ENCODE assay signal across 1 cellular context in the genomic region with DNA sequence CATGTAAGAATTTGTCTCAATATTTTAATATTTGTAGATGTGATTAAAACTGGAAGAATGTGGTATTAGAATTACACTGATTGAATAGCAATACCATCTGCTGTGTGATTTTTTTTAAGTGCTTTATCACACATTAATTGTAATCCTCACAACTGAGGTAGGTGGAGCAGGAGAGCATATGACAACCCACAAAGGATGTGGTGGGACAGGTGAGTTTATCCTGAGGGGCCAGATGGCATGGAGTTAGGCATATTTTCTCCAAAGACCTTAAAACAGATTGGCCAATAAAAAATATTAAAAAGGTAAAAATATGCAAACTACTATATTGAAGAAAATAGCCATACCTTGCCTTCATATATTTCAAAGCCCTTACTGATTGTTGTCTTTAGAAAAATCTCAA.
TF ChIP-seq lines count a peak whose summit lies in the region.

No MANE protein-coding gene starts in this region.

TF ChIP-seq in GM23338, 12 proteins besides CTCF, POLR2A, EP300 and RAD21 (continued from another document):
- TF ChIP-seq, protein P1, sequence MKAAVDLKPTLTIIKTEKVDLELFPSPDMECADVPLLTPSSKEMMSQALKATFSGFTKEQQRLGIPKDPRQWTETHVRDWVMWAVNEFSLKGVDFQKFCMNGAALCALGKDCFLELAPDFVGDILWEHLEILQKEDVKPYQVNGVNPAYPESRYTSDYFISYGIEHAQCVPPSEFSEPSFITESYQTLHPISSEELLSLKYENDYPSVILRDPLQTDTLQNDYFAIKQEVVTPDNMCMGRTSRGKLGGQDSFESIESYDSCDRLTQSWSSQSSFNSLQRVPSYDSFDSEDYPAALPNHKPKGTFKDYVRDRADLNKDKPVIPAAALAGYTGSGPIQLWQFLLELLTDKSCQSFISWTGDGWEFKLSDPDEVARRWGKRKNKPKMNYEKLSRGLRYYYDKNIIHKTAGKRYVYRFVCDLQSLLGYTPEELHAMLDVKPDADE (IDR thresholded peaks at IDR 0.05), result no peak
- TF ChIP-seq EZH2phosphoT487 (IDR thresholded peaks at IDR 0.05; ENCODE audit: unreplicated experiment) (no peak), ZNF331 (CRISPR knock-in tag; IDR thresholded peaks at IDR 0.05; ENCODE audit: low read depth) (no peak), STAT1 (IDR thresholded peaks at IDR 0.05; ENCODE audit: unreplicated experiment) (no peak), NANOG (IDR thresholded peaks at IDR 0.05; ENCODE audit: borderline replicate concordance) (no peak), EZH2 (IDR thresholded peaks at IDR 0.05; ENCODE audit: low read depth, unreplicated experiment) (no peak), JUNB (IDR thresholded peaks at IDR 0.05; ENCODE audit: unreplicated experiment) (no peak)
- TF ChIP-seq, protein P2, sequence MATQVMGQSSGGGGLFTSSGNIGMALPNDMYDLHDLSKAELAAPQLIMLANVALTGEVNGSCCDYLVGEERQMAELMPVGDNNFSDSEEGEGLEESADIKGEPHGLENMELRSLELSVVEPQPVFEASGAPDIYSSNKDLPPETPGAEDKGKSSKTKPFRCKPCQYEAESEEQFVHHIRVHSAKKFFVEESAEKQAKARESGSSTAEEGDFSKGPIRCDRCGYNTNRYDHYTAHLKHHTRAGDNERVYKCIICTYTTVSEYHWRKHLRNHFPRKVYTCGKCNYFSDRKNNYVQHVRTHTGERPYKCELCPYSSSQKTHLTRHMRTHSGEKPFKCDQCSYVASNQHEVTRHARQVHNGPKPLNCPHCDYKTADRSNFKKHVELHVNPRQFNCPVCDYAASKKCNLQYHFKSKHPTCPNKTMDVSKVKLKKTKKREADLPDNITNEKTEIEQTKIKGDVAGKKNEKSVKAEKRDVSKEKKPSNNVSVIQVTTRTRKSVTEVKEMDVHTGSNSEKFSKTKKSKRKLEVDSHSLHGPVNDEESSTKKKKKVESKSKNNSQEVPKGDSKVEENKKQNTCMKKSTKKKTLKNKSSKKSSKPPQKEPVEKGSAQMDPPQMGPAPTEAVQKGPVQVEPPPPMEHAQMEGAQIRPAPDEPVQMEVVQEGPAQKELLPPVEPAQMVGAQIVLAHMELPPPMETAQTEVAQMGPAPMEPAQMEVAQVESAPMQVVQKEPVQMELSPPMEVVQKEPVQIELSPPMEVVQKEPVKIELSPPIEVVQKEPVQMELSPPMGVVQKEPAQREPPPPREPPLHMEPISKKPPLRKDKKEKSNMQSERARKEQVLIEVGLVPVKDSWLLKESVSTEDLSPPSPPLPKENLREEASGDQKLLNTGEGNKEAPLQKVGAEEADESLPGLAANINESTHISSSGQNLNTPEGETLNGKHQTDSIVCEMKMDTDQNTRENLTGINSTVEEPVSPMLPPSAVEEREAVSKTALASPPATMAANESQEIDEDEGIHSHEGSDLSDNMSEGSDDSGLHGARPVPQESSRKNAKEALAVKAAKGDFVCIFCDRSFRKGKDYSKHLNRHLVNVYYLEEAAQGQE (IDR thresholded peaks at IDR 0.05; ENCODE audit: unreplicated experiment), result no peak
